ENCODE assay signal across 8 cellular contexts in genomic region chr10:75111367-75111905, GRCh38. TPM values are rescaled to one million over a fixed set of nuclear protein-coding genes. Genes with fewer than 3 reads are reported as not detected.
A peak's percentile ranks its signal among the peaks of the same experiment; 100 is the strongest.
DNase-seq lines count a peak whose midpoint lies in the region; ATAC-seq, FAIRE-seq and TF ChIP-seq lines count a peak whose summit lies in the region.

Gene SAMD8, plus strand, starts transcription at chr10:75111656. Its CDS starts 38,873 bp downstream, at chr10:75150529.

- H3K9ac ChIP-seq in muscle layer of colon (ENCODE audit: low read length), result peak within 1 kb of the TSS; percentile 95

- H3K79me2 ChIP-seq in PC-9 (ENCODE audit: low read depth), result peaks cover 46% of the 10 kb centered on the region

- TF ChIP-seq CTCF in PC-9 (conservative IDR thresholded peaks at IDR 0.05), result peak; percentile 43

- CTCF ChIA-PET in PC-9 (lab: Charles Lee), result interaction anchor here (0.6 to 0.8 kb wide), 4 partner anchors 38 to 1617 kb away, joined by 4 to 6 read pairs (median 5); partner anchors contain the start of gene COMTD1

- no TSS peak for BruUV-seq in PC-9 (replicated peaks; lab: Mats Ljungman, UMichigan)

- peaks cover 53% of the 10 kb centered on the region for H3K4me1 Mint-ChIP-seq in activated T-cell treated with anti-CD3 and anti-CD28 coated beads, Interleukin-2, amount 50 U/mL, for 4 hours (ENCODE audit: low read depth)

- H3K27me3 Mint-ChIP-seq in activated T-cell treated with anti-CD3 and anti-CD28 coated beads, Interleukin-2, amount 50 U/mL, for 4 hours (ENCODE audit: low read depth), result no peaks in the 10 kb centered on the region

- intact Hi-C loops in PC-9 (cut with micrococcal nuclease; ENCODE audit: unreplicated experiment), result loop anchor here (2.0 to 5.0 kb wide), 3 partner anchors 123 to 1327 kb away; partner anchors contain the start of genes COMTD1, KAT6B and ZSWIM8

- H3K9me3 ChIP-seq in PC-9 (ENCODE audit: insufficient read depth, low read depth), result no peaks in the 10 kb centered on the region
- no peaks in the 10 kb centered on the region for H3K9me3 ChIP-seq in esophagus (ENCODE audit: control insufficient read depth in 2 of 2, insufficient read depth in 1 of 2, low read depth in 1 of 2, low read length in 1 of 2)
- no peaks in the 10 kb centered on the region for H3K9me3 ChIP-seq in muscle layer of colon (ENCODE audit: low read length)

- 0 to 1% methylated on average over 52 to 61 of the region's 61 CpGs for WGBS in esophagus, 2 donors

- peak within 1 kb of the TSS; percentile 95 for H3K4me3 ChIP-seq in PC-9
- H3K4me3 ChIP-seq in esophagus (ENCODE audit: low read depth in 1 of 2, low read length in 2 of 2), result peak within 1 kb of the TSS; percentile 73 to 89
- peak within 1 kb of the TSS; percentile 96 for H3K4me3 ChIP-seq in muscle layer of colon (ENCODE audit: low read depth in 1 of 2, low read length in 2 of 2)

- peaks cover 49% of the 10 kb centered on the region for H3F3A ChIP-seq in PC-9 (ENCODE audit: insufficient read depth, low read depth)

- no peaks in the 10 kb centered on the region for H3K9me3 Mint-ChIP-seq in activated T-cell treated with anti-CD3 and anti-CD28 coated beads, Interleukin-2, amount 50 U/mL, for 4 hours

- H3K4me2 ChIP-seq in PC-9, result peak within 1 kb of the TSS; percentile 94

- no peaks in the 10 kb centered on the region for H3K9me2 ChIP-seq in PC-9 (ENCODE audit: insufficient read depth)

- H3K27me3 ChIP-seq in PC-9 (ENCODE audit: insufficient read depth, low read depth) (no peaks in the 10 kb centered on the region), esophagus (ENCODE audit: control insufficient read depth in 1 of 2, insufficient read depth in 2 of 2, low read length in 2 of 2) (no peaks in the 10 kb centered on the region), muscle layer of colon (ENCODE audit: control insufficient read depth in 1 of 2, insufficient read depth in 2 of 2, low read length in 2 of 2) (no peaks in the 10 kb centered on the region)

- H3K36me3 ChIP-seq in PC-9 (ENCODE audit: low read depth) (no peaks in the 10 kb centered on the region), esophagus (ENCODE audit: control insufficient read depth in 2 of 2, insufficient read depth in 2 of 2, low read length in 1 of 2) (no peaks in the 10 kb centered on the region), muscle layer of colon (ENCODE audit: insufficient read depth, low read length) (no peaks in the 10 kb centered on the region)

- peak within 1 kb of the TSS; percentile 88 for H3K27ac ChIP-seq in PC-9
- H3K27ac ChIP-seq in esophagus (ENCODE audit: low read depth in 2 of 2, low read length in 1 of 2), result peak within 1 kb of the TSS; percentile 99
- H3K27ac ChIP-seq in muscle layer of colon (ENCODE audit: low read depth, low read length), result peak within 1 kb of the TSS; percentile 100

- 0 out of 2 replicates have a peak, but pooled peaks cover 7% of the 10 kb centered on the region for H4K20me1 ChIP-seq in PC-9 (ENCODE audit: insufficient read depth)

- no peaks in the 10 kb centered on the region for H3K36me3 Mint-ChIP-seq in activated T-cell treated with anti-CD3 and anti-CD28 coated beads, Interleukin-2, amount 50 U/mL, for 4 hours (ENCODE audit: insufficient read depth)

- peak; percentile 83 for ATAC-seq in GM19452 (IDR thresholded peaks at IDR 0.05; ENCODE audit: unreplicated experiment)
- ATAC-seq in activated T-cell treated with anti-CD3 and anti-CD28 coated beads, Interleukin-2, amount 50 U/mL, for 4 hours, result peak; percentile 87 to 90

- POLR2A ChIA-PET in PC-9 (lab: Charles Lee; ENCODE audit: unreplicated experiment), result no interaction called here

- H3K4me1 ChIP-seq in PC-9 (replicated peaks; ENCODE audit: insufficient read depth) (peaks cover 35% of the 10 kb centered on the region), esophagus (ENCODE audit: control insufficient read depth in 2 of 2, insufficient read depth in 2 of 2, low read length in 1 of 2) (peaks cover 0 to 2% of the 10 kb centered on the region in 2 donors), muscle layer of colon (ENCODE audit: insufficient read depth, low read length) (peaks cover 31% of the 10 kb centered on the region)

- peak within 1 kb of the TSS; percentile 99 for H2AFZ ChIP-seq in PC-9

- FAIRE-seq in HTR-8/SVneo (lab: Jason Lieb, UNC), result peak; percentile 68

- peak within 1 kb of the TSS; percentile 94 for H3K4me3 Mint-ChIP-seq in activated T-cell treated with anti-CD3 and anti-CD28 coated beads, Interleukin-2, amount 50 U/mL, for 4 hours

- DNase-seq in CD1c-positive myeloid dendritic cell (ENCODE audit: extremely low spot score) (peak; percentile 99), HTR-8/SVneo (ENCODE audit: insufficient read length, low spot score) (peak; percentile 97), PC-9 (peak; percentile 94 to 99)
- peak; percentile 93 for DNase-seq in activated T-cell treated with anti-CD3 and anti-CD28 coated beads, Interleukin-2, amount 50 U/mL, for 4 hours
- DNase-seq in stimulated activated CD8-positive, alpha-beta memory T cell treated with anti-CD3 and anti-CD28 coated beads, Interleukin-4, amount 100 ng/mL, for 48 hours, result peak; percentile 98

RNA-seq across cellular contexts. Expression of gene SAMD8, which starts in this region (rescaled TPM):
- total RNA-seq in PC-9 (2021), result 27.6 and 31.1 TPM in 2 replicates
- total RNA-seq in activated T-cell treated with anti-CD3 and anti-CD28 coated beads, Interleukin-2, amount 50 U/mL, for 4 hours, result 10 to 100 TPM; 12.7 to 16.8 (median 13.7) TPM
- polyA plus RNA-seq in esophagus, result 1 to 10 TPM; 8.1 to 9.7 TPM

Comparison
In these comparisons a context has a peak if more than half of its experiments do, and no peak if none do; other contexts are left out.
1. Peak in every context shown above with its lines: DNase-seq, ATAC-seq, H3K4me3 ChIP-seq and H3K27ac ChIP-seq.